In genomic region chr17:75048396-75048933, GRCh38 we compare ENCODE assay signal across 9 cellular contexts. TPM values are rescaled to one million over a fixed set of nuclear protein-coding genes. Genes with fewer than 3 reads are reported as not detected.
A peak's percentile ranks its signal among the peaks of the same experiment; 100 is the strongest.
DNase-seq lines count a peak whose midpoint lies in the region; ATAC-seq, FAIRE-seq and TF ChIP-seq lines count a peak whose summit lies in the region.
"Had no signal": no experiment of that assay in that cellular context is flagged by ENCODE, and none has a peak within 500 bp of the region (broad histone marks: within the 10 kb centered on the region; RNA-seq: fewer than 3 reads in every experiment).

No MANE protein-coding gene starts in this region.

- H3K9me3 ChIP-seq in A549, result no peaks in the 10 kb centered on the region
- no peaks in the 10 kb centered on the region for H3K9me3 ChIP-seq in HUES6 (ENCODE audit: control insufficient read depth, insufficient read depth, low read depth, low read length)
- H3K9me3 ChIP-seq in body of pancreas, result no peaks in the 10 kb centered on the region

- 65% methylated on average over 5 of the region's 5 CpGs for WGBS in A549 (ENCODE audit: missing lambda C conversion rate)
- 12 to 15% methylated on average over 5 of the region's 5 CpGs for WGBS in body of pancreas, 2 donors

- no peak for TF ChIP-seq RAD21 in A549 (conservative IDR thresholded peaks at IDR 0.05 in 1 of 2, IDR thresholded peaks at IDR 0.05 in 1 of 2)

- H3K9ac ChIP-seq in HUES6 (ENCODE audit: low read length), result no peak overlapping the region

- TF ChIP-seq EP300 in A549 (IDR thresholded peaks at IDR 0.05), result no peak

- H3K4me2 ChIP-seq in A549, result peak overlapping the region; percentile 97

- DNase-seq in A549 (ENCODE audit: low read depth in 1 of 2, low spot score in 1 of 2) (no peak), body of pancreas (peak; percentile 54 to 72 (median 68)), medulla oblongata (ENCODE audit: extremely low spot score) (peak; percentile 50), GDM1 (lab: John Stamatoyannopoulos, UW) (no peak)

- H3K27ac ChIP-seq in A549, result peak overlapping the region in 1 of 2 experiments; percentile 97; a peak in 3 of 6 replicates
- H3K27ac ChIP-seq in HUES6 (ENCODE audit: low read depth, low read length), result no peak overlapping the region
- peak overlapping the region in 3 of 4 donors; percentile 42 to 97 (median 93) for H3K27ac ChIP-seq in body of pancreas

- TF ChIP-seq CTCF in A549 (IDR thresholded peaks at IDR 0.05) (no peak), body of pancreas (IDR thresholded peaks at IDR 0.05) (no peak)

- peak overlapping the region; percentile 94 for H3K4me3 ChIP-seq in A549
- peak overlapping the region; percentile 86 for H3K4me3 ChIP-seq in HUES6 (ENCODE audit: low read depth, low read length)
- no peak overlapping the region for H3K4me3 ChIP-seq in body of pancreas

- H3K4me1 ChIP-seq in A549 (peaks cover 16% of the 10 kb centered on the region), HUES6 (ENCODE audit: control insufficient read depth, insufficient read depth, low read length) (peaks cover 16% of the 10 kb centered on the region), body of pancreas (peaks cover 21% of the 10 kb centered on the region)

- FAIRE-seq in A549 (lab: Jason Lieb, UNC), result no peak
- FAIRE-seq: GM18507 had no signal

- TF ChIP-seq POLR2A in A549 (IDR thresholded peaks at IDR 0.05; ENCODE audit: low read length), result no peak
- no peak for TF ChIP-seq POLR2A in body of pancreas (IDR thresholded peaks at IDR 0.05)

- POLR2A ChIA-PET in A549 (lab: Yijun Ruan, JAX), result interaction anchor here (0.6 to 2.7 kb wide), 3 partner anchors 12 to 216 kb away, joined by 5 to 21 read pairs (median 5); no protein-coding TSS in a partner anchor

- CTCF ChIA-PET in A549 (lab: Yijun Ruan, JAX), result interaction anchor here (0.7 to 81.8 kb wide), 9 partner anchors 8 to 153 kb away, joined by 3 to 3429 read pairs (median 13); partner anchors contain the start of genes ARMC7 and NT5C

- H3K27me3 ChIP-seq in HUES6 (ENCODE audit: control insufficient read depth, insufficient read depth, low read length) (no peaks in the 10 kb centered on the region), body of pancreas (no peaks in the 10 kb centered on the region)

- no peak for ATAC-seq in A549
- ATAC-seq in body of pancreas, result no peak
- no peak for ATAC-seq in GM18502 (IDR thresholded peaks at IDR 0.05; ENCODE audit: poor library complexity, unreplicated experiment)
- ATAC-seq in GM21381 (IDR thresholded peaks at IDR 0.05; ENCODE audit: unreplicated experiment), result no peak
- no peak for ATAC-seq in activated CD4-positive, CD25-positive, alpha-beta regulatory T cell treated with anti-CD3 and anti-CD28 coated beads, Interleukin-2, amount 50 U/mL, for 24 hours

- intact Hi-C loops in body of pancreas (cut with DNase I), result no loop called here

- H3K36me3 ChIP-seq in HUES6 (ENCODE audit: control insufficient read depth, insufficient read depth, low read length) (peaks cover 40% of the 10 kb centered on the region), body of pancreas (replicated peaks in 1 of 2; ENCODE audit: insufficient read depth in 1 of 2, low read depth in 2 of 2) (peaks cover 0 to 2% of the 10 kb centered on the region in 2 donors)

TF ChIP-seq in A549, 52 proteins besides CTCF, POLR2A, EP300 and RAD21:
- TF ChIP-seq RARB (CRISPR knock-in tag; IDR thresholded peaks at IDR 0.05), result no peak
- no peak for TF ChIP-seq REST (IDR thresholded peaks at IDR 0.05)
- TF ChIP-seq GATA3 (IDR thresholded peaks at IDR 0.05; ENCODE audit: borderline replicate concordance), result no peak
- no peak for TF ChIP-seq NFE2L2 (conservative IDR thresholded peaks at IDR 0.05; ENCODE audit: low read length)
- no peak for TF ChIP-seq RNF2 (IDR thresholded peaks at IDR 0.05; ENCODE audit: borderline replicate concordance, low read depth)
- no peak for TF ChIP-seq FOSB (CRISPR knock-in tag; IDR thresholded peaks at IDR 0.05)
- TF ChIP-seq BHLHE40 (IDR thresholded peaks at IDR 0.05; ENCODE audit: low read depth, low read length), result no peak
- TF ChIP-seq CEBPB (IDR thresholded peaks at IDR 0.05), result 0 out of 4 replicates have a peak, but pooled peaks of 1 of the 2 experiments have one; percentile 33

RNA-seq across cellular contexts. Expression of gene KCTD2, which starts 1.4 kb away (rescaled TPM):
- polyA plus RNA-seq in A549 (2011; rRNA removed) (31.3 and 34.1 TPM in 2 replicates), A549 (2017; fragmentation: RNase III; extraction: RNeasy Plus Mini Kit Qiagen cat#74134 plus additional on column Dnase treatment) (16.3 to 18.8 TPM (median 18.6 TPM) in 3 replicates)
- 19.5 and 22.6 TPM in 2 replicates for polyA plus RNA-seq in A549 (2012; cell fraction: cytosol; rRNA removed)
- 17.5 and 23.1 TPM in 2 replicates for polyA plus RNA-seq in A549 (2012; cell fraction: nucleus; rRNA removed)
- polyA minus RNA-seq in A549 (2011; rRNA and poly(A)+ RNA removed), result 22.1 and 25.9 TPM in 2 replicates
- 10 to 100 TPM; 11.2 to 12.7 TPM for total RNA-seq in body of pancreas

RNA-seq across cellular contexts. Expression of gene ATP5PD, which starts 1.7 kb away (rescaled TPM):
- polyA plus RNA-seq in A549 (2011; rRNA removed) (314 and 333 TPM in 2 replicates), A549 (2017; fragmentation: RNase III; extraction: RNeasy Plus Mini Kit Qiagen cat#74134 plus additional on column Dnase treatment) (429 to 463 TPM (median 440 TPM) in 3 replicates)
- polyA plus RNA-seq in A549 (2012; cell fraction: cytosol; rRNA removed), result 255 and 282 TPM in 2 replicates
- 105 and 172 TPM in 2 replicates for polyA plus RNA-seq in A549 (2012; cell fraction: nucleus; rRNA removed)
- polyA minus RNA-seq in A549 (2011; rRNA and poly(A)+ RNA removed), result 103 and 169 TPM in 2 replicates
- 100 to 1,000 TPM; 105 to 131 TPM for total RNA-seq in body of pancreas

RNA-seq across cellular contexts. Expression of gene MRPL58, which starts 36.0 kb away (rescaled TPM):
- polyA plus RNA-seq in A549 (2011; rRNA removed), result 86.4 and 127 TPM in 2 replicates
- 104 and 113 TPM in 2 replicates for polyA plus RNA-seq in A549 (2012; cell fraction: cytosol; rRNA removed)
- 49.1 and 82.1 TPM in 2 replicates for polyA plus RNA-seq in A549 (2012; cell fraction: nucleus; rRNA removed)
- polyA plus RNA-seq in A549 (2017; fragmentation: RNase III; extraction: RNeasy Plus Mini Kit Qiagen cat#74134 plus additional on column Dnase treatment), result 89.4 to 105 TPM (median 95.3 TPM) in 3 replicates
- polyA minus RNA-seq in A549 (2011; rRNA and poly(A)+ RNA removed), result 31.3 and 32.4 TPM in 2 replicates
- total RNA-seq in body of pancreas, result 10 to 100 TPM in 1 of 2 donors, not detected in 1; 16.9 TPM

RNA-seq across cellular contexts. Expression of gene SLC16A5, which starts 39.3 kb away (rescaled TPM):
- polyA plus RNA-seq in A549 (2011; rRNA removed) (19.0 and 20.1 TPM in 2 replicates), A549 (2017; fragmentation: RNase III; extraction: RNeasy Plus Mini Kit Qiagen cat#74134 plus additional on column Dnase treatment) (19.5 to 27.6 TPM (median 27.2 TPM) in 3 replicates)
- 33.8 and 57.1 TPM in 2 replicates for polyA plus RNA-seq in A549 (2012; cell fraction: cytosol; rRNA removed)
- 110 and 141 TPM in 2 replicates for polyA plus RNA-seq in A549 (2012; cell fraction: nucleus; rRNA removed)
- 22.9 and 29.3 TPM in 2 replicates for polyA minus RNA-seq in A549 (2011; rRNA and poly(A)+ RNA removed)
- 10 to 100 TPM in 1 of 2 donors, 1 to 10 TPM in 1; 2.1 to 14.8 TPM for total RNA-seq in body of pancreas

Comparison
In these comparisons a context has a peak if more than half of its experiments do, and no peak if none do; other contexts are left out.
1. DNase-seq: peak in body of pancreas (4 of 4) and medulla oblongata (single experiment); none in A549 (0 of 2) and GDM1 (single experiment).
2. H3K4me3 ChIP-seq: peak in A549 (single experiment) and HUES6 (single experiment); none in body of pancreas (0 of 2).